16 cellular contexts compared by ENCODE assay signal in genomic region chr11:295351-296205, GRCh38. TPM values are rescaled to one million over a fixed set of nuclear protein-coding genes. Genes with fewer than 3 reads are reported as not detected.
A peak's percentile ranks its signal among the peaks of the same experiment; 100 is the strongest.
DNase-seq lines count a peak whose midpoint lies in the region; ATAC-seq and TF ChIP-seq lines count a peak whose summit lies in the region.
"Had no signal": no experiment of that assay in that cellular context is flagged by ENCODE, and none has a peak within 500 bp of the region (broad histone marks: within the 10 kb centered on the region; RNA-seq: fewer than 3 reads in every experiment).

No MANE protein-coding gene starts in this region.

- H3K27me3 Mint-ChIP-seq in progenitor cell of endocrine pancreas = peaks cover 7% of the 10 kb centered on the region

- H3K4me3 Mint-ChIP-seq in progenitor cell of endocrine pancreas (ENCODE audit: low read depth) = no peak overlapping the region
- H3K4me3 Mint-ChIP-seq: H9 had no signal

- H3K27me3 ChIP-seq in right atrium auricular region (peaks cover 0 to 9% of the 10 kb centered on the region in 2 donors), cardiac muscle cell (no peaks in the 10 kb centered on the region), upper lobe of right lung (peaks cover 12% of the 10 kb centered on the region)

- H3K4me3 ChIP-seq in right atrium auricular region (no peak overlapping the region), cardiac muscle cell (no peak overlapping the region), upper lobe of right lung (no peak overlapping the region)
- H3K4me3 ChIP-seq: lung, suprapubic skin had no signal

- H3K4me1 ChIP-seq in right atrium auricular region = peaks cover 0 to 7% of the 10 kb centered on the region in 2 donors
- H3K4me1 ChIP-seq in cardiac muscle cell (ENCODE audit: low read depth) = no peaks in the 10 kb centered on the region
- H3K4me1 ChIP-seq in upper lobe of right lung = peaks cover 11% of the 10 kb centered on the region

- no peak for ATAC-seq in Right ventricle myocardium superior (ENCODE audit: poor library complexity)
- no peak for ATAC-seq in upper lobe of right lung
- no peak for ATAC-seq in HG03432 (IDR thresholded peaks at IDR 0.05; ENCODE audit: unreplicated experiment)

- no peaks in the 10 kb centered on the region for H3K9me3 Mint-ChIP-seq in progenitor cell of endocrine pancreas (ENCODE audit: low read depth)
- H3K9me3 Mint-ChIP-seq: H9 had no signal

- peaks cover 7% of the 10 kb centered on the region for H3K4me1 Mint-ChIP-seq in progenitor cell of endocrine pancreas (ENCODE audit: low read depth)

- intact Hi-C loops in Right ventricle myocardium superior (cut with DNase I) = no loop called here
- intact Hi-C loops in upper lobe of right lung (cut with DNase I) = no loop called here

- H3K9me3 ChIP-seq in right atrium auricular region (no peaks in the 10 kb centered on the region), cardiac muscle cell (ENCODE audit: low read depth) (no peaks in the 10 kb centered on the region), upper lobe of right lung (no peaks in the 10 kb centered on the region)
- H3K9me3 ChIP-seq: suprapubic skin had no signal

- no peaks in the 10 kb centered on the region for H3K36me3 ChIP-seq in right atrium auricular region
- H3K36me3 ChIP-seq in cardiac muscle cell = no peaks in the 10 kb centered on the region
- H3K36me3 ChIP-seq in upper lobe of right lung = peaks cover 4% of the 10 kb centered on the region

- H3K27ac Mint-ChIP-seq in progenitor cell of endocrine pancreas = no peak overlapping the region
- H3K27ac Mint-ChIP-seq: H9 had no signal

- DNase-seq in Right ventricle myocardium superior (peak; percentile 29), right atrium auricular region (ENCODE audit: low spot score) (no peak), cardiac muscle cell (ENCODE audit: low read depth in 1 of 2, low spot score in 1 of 2) (no peak), upper lobe of right lung (peak; percentile 63), progenitor cell of endocrine pancreas (ENCODE audit: low spot score, unreplicated experiment) (no peak)
- DNase-seq: anterior cingulate cortex; GF-D8; H9; NCI-H1436; NCI-H2227 treated with DMSO at 0.1 percent for 48 hours; stimulated activated CD4-positive, alpha-beta T cell treated with anti-CD3 and anti-CD28 coated beads, Interleukin-2, amount 100 ng/mL, for 24 hours had no signal

- TF ChIP-seq CTCF in right atrium auricular region (IDR thresholded peaks at IDR 0.05) (no peak), cardiac muscle cell (IDR thresholded peaks at IDR 0.05; ENCODE audit: low read depth, low read length) (no peak), upper lobe of right lung (IDR thresholded peaks at IDR 0.05) (no peak), progenitor cell of endocrine pancreas (IDR thresholded peaks at IDR 0.05; ENCODE audit: unreplicated experiment) (no peak)

- H3K27ac ChIP-seq in right atrium auricular region (no peak overlapping the region), cardiac muscle cell (peak overlapping the region; percentile 43), upper lobe of right lung (no peak overlapping the region)
- H3K27ac ChIP-seq: suprapubic skin had no signal

- H3K36me3 Mint-ChIP-seq in progenitor cell of endocrine pancreas (ENCODE audit: insufficient read depth) = peaks cover 2% of the 10 kb centered on the region

RNA-seq across cellular contexts. Expression of gene IFITM5, which starts 3.7 kb away (rescaled TPM):
- total RNA-seq in Right ventricle myocardium superior = not detected
- total RNA-seq in right atrium auricular region = not detected
- not detected in 2 replicates for total RNA-seq in cardiac muscle cell
- polyA plus RNA-seq in cardiac muscle cell = 0.41 TPM in 1 of 2 replicates, not detected in the other
- total RNA-seq in upper lobe of right lung = not detected
- not detected in 2 replicates for total RNA-seq in progenitor cell of endocrine pancreas
- total RNA-seq: frontal cortex, H9, HT-29, lung, suprapubic skin had no signal
- polyA plus RNA-seq: lung had no signal

RNA-seq across cellular contexts. Expression of gene PGGHG, which starts 6.7 kb away (rescaled TPM):
- total RNA-seq in Right ventricle myocardium superior (6.1 TPM), right atrium auricular region (1 to 10 TPM; 4.9 to 9.4 TPM), cardiac muscle cell (29.9 and 88.7 TPM in 2 replicates), upper lobe of right lung (105 TPM), progenitor cell of endocrine pancreas (67.0 and 74.7 TPM in 2 replicates)
- 33.1 and 42.4 TPM in 2 replicates for polyA plus RNA-seq in cardiac muscle cell

RNA-seq across cellular contexts. Expression of gene IFITM2, which starts 12.0 kb away (rescaled TPM):
- total RNA-seq in Right ventricle myocardium superior (194 TPM), right atrium auricular region (100 to 1,000 TPM; 120 to 296 TPM), cardiac muscle cell (71.6 and 84.8 TPM in 2 replicates), upper lobe of right lung (521 TPM), progenitor cell of endocrine pancreas (33.2 and 33.5 TPM in 2 replicates)
- 267 and 368 TPM in 2 replicates for polyA plus RNA-seq in cardiac muscle cell

RNA-seq across cellular contexts. Expression of gene NLRP6, which starts 17.4 kb away (rescaled TPM):
- total RNA-seq in Right ventricle myocardium superior (0.11 TPM), right atrium auricular region (under 1 TPM; 0.19 to 0.20 TPM), cardiac muscle cell (not detected in 2 replicates), upper lobe of right lung (1.7 TPM), progenitor cell of endocrine pancreas (not detected in 2 replicates)
- polyA plus RNA-seq in cardiac muscle cell = not detected in 2 replicates
- total RNA-seq: frontal cortex, H9, HT-29 had no signal

RNA-seq across cellular contexts. Expression of gene IFITM1, which starts 18.3 kb away (rescaled TPM):
- total RNA-seq in Right ventricle myocardium superior (83.1 TPM), right atrium auricular region (100 to 1,000 TPM in 1 of 2 donors, 10 to 100 TPM in 1; 82.3 to 241 TPM), cardiac muscle cell (47.2 and 68.9 TPM in 2 replicates), upper lobe of right lung (128 TPM), progenitor cell of endocrine pancreas (2.3 TPM in 2 replicates)
- polyA plus RNA-seq in cardiac muscle cell = 74.3 and 154 TPM in 2 replicates

Comparison
In these comparisons a context has a peak if more than half of its experiments do, and no peak if none do; other contexts are left out.
1. DNase-seq: peak in Right ventricle myocardium superior (single experiment) and upper lobe of right lung (single experiment); none in right atrium auricular region (single experiment), cardiac muscle cell (0 of 2) and progenitor cell of endocrine pancreas (single experiment).